16 cellular contexts compared by ENCODE assay signal in the genomic region with DNA sequence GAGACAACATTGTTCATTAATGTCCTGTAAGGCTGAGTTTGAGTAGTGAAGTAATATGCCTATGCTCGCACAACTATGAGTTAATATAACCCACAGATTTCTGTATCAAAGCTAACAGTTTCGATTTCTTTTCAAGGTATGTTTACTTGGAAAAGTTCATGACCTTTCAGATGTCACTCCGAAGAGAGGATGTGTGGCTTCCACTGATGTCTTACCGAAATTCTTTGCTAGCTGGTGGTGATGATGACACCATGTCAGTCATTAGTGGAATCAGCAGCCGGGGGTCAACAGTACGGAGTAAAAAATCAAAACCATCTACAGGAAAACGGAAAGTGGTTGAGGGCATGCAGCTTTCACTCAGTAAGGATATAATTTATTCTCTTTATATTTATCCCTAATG.
DNase-seq lines count a peak whose midpoint lies in the region; ATAC-seq and TF ChIP-seq lines count a peak whose summit lies in the region.
"Had no signal": no experiment of that assay in that cellular context is flagged by ENCODE, and none has a peak within 500 bp of the region (broad histone marks: within the 10 kb centered on the region; RNA-seq: fewer than 3 reads in every experiment).

No MANE protein-coding gene starts in this region.

- H3K27me3 Mint-ChIP-seq in activated T-cell treated with anti-CD3 and anti-CD28 coated beads, Interleukin-2, amount 50 U/mL, for 24 hours: peaks cover 12% of the 10 kb centered on the region
- no peaks in the 10 kb centered on the region for H3K27me3 Mint-ChIP-seq in activated CD8-positive, alpha-beta T cell treated with anti-CD3 and anti-CD28 coated beads for 36 hours

- H3K36me3 Mint-ChIP-seq in activated T-cell treated with anti-CD3 and anti-CD28 coated beads, Interleukin-2, amount 50 U/mL, for 24 hours (ENCODE audit: low read depth): peaks cover 82% of the 10 kb centered on the region
- H3K36me3 Mint-ChIP-seq in activated CD8-positive, alpha-beta T cell treated with anti-CD3 and anti-CD28 coated beads for 36 hours (ENCODE audit: low read depth): peaks cover 41% of the 10 kb centered on the region

- POLR2A ChIA-PET in activated CD8-positive, alpha-beta T cell treated with anti-CD3 and anti-CD28 coated beads for 36 hours (lab: Charles Lee): interaction anchor here (0.7 to 1.0 kb wide), 2 partner anchors 54 to 117 kb away, joined by 3 to 4 read pairs; no protein-coding TSS in a partner anchor

- no peak for TF ChIP-seq CTCF in activated CD8-positive, alpha-beta T cell treated with anti-CD3 and anti-CD28 coated beads for 36 hours (IDR thresholded peaks at IDR 0.05)
- TF ChIP-seq CTCF in GM10266 (IDR thresholded peaks at IDR 0.05; ENCODE audit: control insufficient read depth, insufficient read depth, low read depth, missing control alignments): no peak

- ATAC-seq in activated CD8-positive, alpha-beta T cell treated with anti-CD3 and anti-CD28 coated beads for 36 hours: peak; percentile 93
- ATAC-seq in stimulated activated naive CD8-positive, alpha-beta T cell treated with anti-CD3 and anti-CD28 coated beads, Interleukin-15, Interleukin-2, amounts not matched to agents 100 U/mL and 50 U/mL, for 24 hours: peak; percentile 89
- ATAC-seq in HG02588 (IDR thresholded peaks at IDR 0.05; ENCODE audit: unreplicated experiment): no peak
- ATAC-seq: Panc1 had no signal

- CTCF ChIA-PET in activated CD8-positive, alpha-beta T cell treated with anti-CD3 and anti-CD28 coated beads for 36 hours (lab: Charles Lee): interaction anchor here (0.8 to 1.2 kb wide), 2 partner anchors 10 to 52 kb away, joined by 3 read pairs; no protein-coding TSS in a partner anchor

- DNase-seq in activated T-cell treated with anti-CD3 and anti-CD28 coated beads, Interleukin-2, amount 50 U/mL, for 24 hours: no peak
- DNase-seq in activated T-cell treated with anti-CD3 and anti-CD28 coated beads, Interleukin-2, amount 50 U/mL, for 48 hours: no peak
- DNase-seq in activated CD8-positive, alpha-beta T cell treated with anti-CD3 and anti-CD28 coated beads for 36 hours: peak; percentile 52
- DNase-seq in effector CD4-positive, alpha-beta T cell: peak; percentile 26
- DNase-seq in stimulated activated naive CD8-positive, alpha-beta T cell treated with anti-CD3 and anti-CD28 coated beads, Interleukin-15, Interleukin-2, amounts not matched to agents 100 U/mL and 50 U/mL, for 24 hours: peak; percentile 9
- DNase-seq in NCI-H128 (lab: John Stamatoyannopoulos, UW; ENCODE audit: unreplicated experiment) (no peak), GM10266 (ENCODE audit: extremely low spot score) (no peak)
- DNase-seq: anterior cingulate cortex, GF-D8, head of caudate nucleus, NCI-H1694 treated with DMSO at 0.1 percent for 48 hours, NCI-H526, posterior cingulate gyrus, uterus had no signal

- no peaks in the 10 kb centered on the region for H3K9me3 Mint-ChIP-seq in activated T-cell treated with anti-CD3 and anti-CD28 coated beads, Interleukin-2, amount 50 U/mL, for 24 hours
- H3K9me3 Mint-ChIP-seq in activated CD8-positive, alpha-beta T cell treated with anti-CD3 and anti-CD28 coated beads for 36 hours: no peaks in the 10 kb centered on the region

- intact Hi-C loops in activated CD8-positive, alpha-beta T cell treated with anti-CD3 and anti-CD28 coated beads for 36 hours (cut with micrococcal nuclease): no loop called here

- H3K4me1 Mint-ChIP-seq in activated T-cell treated with anti-CD3 and anti-CD28 coated beads, Interleukin-2, amount 50 U/mL, for 24 hours (ENCODE audit: low read depth): peaks cover 30% of the 10 kb centered on the region
- peaks cover 30% of the 10 kb centered on the region for H3K4me1 Mint-ChIP-seq in activated CD8-positive, alpha-beta T cell treated with anti-CD3 and anti-CD28 coated beads for 36 hours (ENCODE audit: low read depth)

- peak overlapping the region; percentile 82 for H3K27ac Mint-ChIP-seq in activated T-cell treated with anti-CD3 and anti-CD28 coated beads, Interleukin-2, amount 50 U/mL, for 24 hours
- H3K27ac Mint-ChIP-seq in activated CD8-positive, alpha-beta T cell treated with anti-CD3 and anti-CD28 coated beads for 36 hours: peak overlapping the region; percentile 81

- peak overlapping the region; percentile 26 for H3K4me3 Mint-ChIP-seq in activated T-cell treated with anti-CD3 and anti-CD28 coated beads, Interleukin-2, amount 50 U/mL, for 24 hours
- H3K4me3 Mint-ChIP-seq in activated CD8-positive, alpha-beta T cell treated with anti-CD3 and anti-CD28 coated beads for 36 hours: no peak overlapping the region

Comparison
In these comparisons a context has a peak if more than half of its experiments do, and no peak if none do; other contexts are left out.
1. DNase-seq: peak in activated CD8-positive, alpha-beta T cell treated with anti-CD3 and anti-CD28 coated beads for 36 hours (single experiment), effector CD4-positive, alpha-beta T cell (single experiment) and stimulated activated naive CD8-positive, alpha-beta T cell treated with anti-CD3 and anti-CD28 coated beads, Interleukin-15, Interleukin-2, amounts not matched to agents 100 U/mL and 50 U/mL, for 24 hours (single experiment); none in activated T-cell treated with anti-CD3 and anti-CD28 coated beads, Interleukin-2, amount 50 U/mL, for 24 hours (single experiment), activated T-cell treated with anti-CD3 and anti-CD28 coated beads, Interleukin-2, amount 50 U/mL, for 48 hours (0 of 2), NCI-H128 (single experiment) and GM10266 (single experiment).